In the genomic region with DNA sequence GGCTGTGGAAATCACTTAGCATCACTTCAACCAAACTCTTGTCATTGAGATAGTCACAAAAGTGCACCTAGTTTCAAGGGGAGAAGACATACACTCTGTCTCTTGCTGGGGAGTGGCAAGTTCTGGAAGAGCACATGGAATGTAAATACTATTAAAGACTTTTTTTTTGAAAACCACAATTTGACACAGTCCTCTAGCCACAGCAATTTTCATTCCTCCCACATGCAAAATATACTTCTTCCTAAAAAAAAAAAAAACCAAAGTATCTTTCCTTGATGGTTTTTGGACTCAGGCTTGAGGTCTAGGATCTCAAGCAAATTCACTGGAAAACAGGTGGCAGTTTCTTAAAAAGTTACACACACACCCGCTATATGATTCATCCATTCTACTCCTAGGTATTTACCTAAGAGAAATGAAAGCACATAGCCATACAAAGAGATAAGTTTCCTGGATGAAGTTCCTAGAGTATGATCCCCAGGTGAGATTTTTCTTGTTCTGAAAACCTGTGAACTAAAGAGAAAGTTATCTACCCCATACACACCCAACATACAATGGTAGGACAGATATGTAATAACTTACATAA, we compare ENCODE assay signal across 30 cellular contexts.
DNase-seq lines count a peak whose midpoint lies in the region; ATAC-seq and TF ChIP-seq lines count a peak whose summit lies in the region.
"Had no signal": no experiment of that assay in that cellular context is flagged by ENCODE, and none has a peak within 500 bp of the region (broad histone marks: within the 10 kb centered on the region; RNA-seq: fewer than 3 reads in every experiment).

No MANE protein-coding gene starts in this region.

- TF ChIP-seq CTCF in choroid plexus epithelial cell (conservative IDR thresholded peaks at IDR 0.05; ENCODE audit: low read depth, low read length) = no peak

- ATAC-seq in HG03175 (IDR thresholded peaks at IDR 0.05; ENCODE audit: unreplicated experiment) = no peak
- ATAC-seq: lower lobe of right lung; Panc1; stimulated activated naive B cell treated with anti-CD40 and anti-IgM and Interleukin-4, amounts not matched to agents 10 μg/mL and 1 μg/mL and 100 μg/mL, for 72 hours had no signal

- no peak overlapping the region for H3K27ac ChIP-seq in caudate nucleus (ENCODE audit: low read depth, low read length)
- H3K27ac ChIP-seq: coronary artery, KMS-11, lower lobe of right lung, SJCRH30, VCaP had no signal

- peak; percentile 26 for DNase-seq in AG20443 (ENCODE audit: low spot score)
- peak; percentile 11 for DNase-seq in LHCN-M2 (ENCODE audit: low read depth)
- peak; percentile 35 for DNase-seq in choroid plexus epithelial cell (ENCODE audit: low read depth)
- peak; percentile 30 for DNase-seq in kidney glomerular epithelial cell (lab: John Stamatoyannopoulos, UW)
- DNase-seq in midbrain (lab: John Stamatoyannopoulos, UW) = no peak
- DNase-seq in caudate nucleus (lab: John Stamatoyannopoulos, UW) = no peak
- DNase-seq in NCI-H1436 treated with DMSO at 0.1 percent for 48 hours (lab: John Stamatoyannopoulos, UW) = no peak
- DNase-seq: activated CD4-positive, alpha-beta T cell treated with anti-CD3 and anti-CD28 coated beads for 4 hours; activated naive CD4-positive, alpha-beta T cell treated with anti-CD3 and anti-CD28 coated beads, Interleukin-2, amount 50 U/mL, for 16 hours; activated T-cell treated with anti-CD3 and anti-CD28 coated beads for 4 hours; amygdala; BE2C; CD8-positive, alpha-beta memory T cell; DMS153; effector CD8-positive, alpha-beta T cell; erythroblast; foreskin melanocyte; lower lobe of right lung; NCI-H1436; NCI-H345; SJCRH30; stimulated activated naive B cell treated with anti-CD40 and anti-IgM and Interleukin-4, amounts not matched to agents 10 μg/mL and 1 μg/mL and 100 μg/mL, for 72 hours; substantia nigra; T1000; trophoblast cell had no signal

- H3K4me3 ChIP-seq in choroid plexus epithelial cell (ENCODE audit: low read depth, low read length) = no peak overlapping the region
- H3K4me3 ChIP-seq: coronary artery, lower lobe of right lung, SJCRH30 had no signal

Comparison
In these comparisons a context has a peak if more than half of its experiments do, and no peak if none do; other contexts are left out.
1. DNase-seq: peak in AG20443 (single experiment), LHCN-M2 (single experiment), choroid plexus epithelial cell (single experiment) and kidney glomerular epithelial cell (single experiment); none in midbrain (single experiment), caudate nucleus (0 of 61) and NCI-H1436 treated with DMSO at 0.1 percent for 48 hours (single experiment).